Comparison of ENCODE assay signal across 1 cellular context in the genomic region with DNA sequence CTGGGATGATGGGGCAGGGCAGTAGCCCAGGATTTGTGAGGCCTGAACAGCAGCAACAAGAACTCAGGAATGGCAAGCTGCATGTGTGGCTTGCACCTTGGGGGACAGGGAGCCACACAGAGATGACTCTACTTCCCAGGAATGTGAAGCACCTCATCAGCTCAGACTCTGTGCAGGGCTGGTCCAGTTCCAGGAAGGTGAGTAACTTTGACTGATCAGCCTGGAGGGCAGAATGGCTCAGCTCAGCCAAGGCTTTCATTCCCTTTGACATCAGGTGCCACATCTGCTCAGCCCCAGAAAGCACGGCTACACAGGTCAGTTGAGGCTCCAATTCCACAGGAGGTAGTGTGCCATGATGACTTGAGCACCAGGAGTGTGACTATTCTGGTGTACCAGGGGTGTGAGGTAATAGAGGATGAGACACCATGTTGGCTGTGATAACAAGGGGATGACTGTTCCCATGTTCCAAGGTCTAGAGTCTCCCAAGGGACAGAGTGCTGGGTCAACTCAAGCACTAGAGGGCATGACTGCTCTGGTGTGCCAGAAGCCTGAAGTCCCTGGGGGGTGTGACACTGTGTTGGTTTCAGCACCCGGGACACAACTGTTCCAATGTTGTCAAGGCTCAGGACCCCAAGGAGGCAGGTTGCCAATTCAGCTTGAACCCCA.
TF ChIP-seq lines count a peak whose summit lies in the region.

No MANE protein-coding gene starts in this region.

TF ChIP-seq in H1, 55 proteins besides CTCF, POLR2A, EP300 and RAD21:
- no peak for TF ChIP-seq TCF12 (IDR thresholded peaks at IDR 0.05; ENCODE audit: low read depth, low read length)
- TF ChIP-seq YY1 (IDR thresholded peaks at IDR 0.05; ENCODE audit: low read depth, low read length) = no peak
- TF ChIP-seq CHD2 (IDR thresholded peaks at IDR 0.05; ENCODE audit: low read length) = no peak
- no peak for TF ChIP-seq RXRA (IDR thresholded peaks at IDR 0.05; ENCODE audit: insufficient read depth, low read depth, low read length)
- TF ChIP-seq POLR2AphosphoS5 (IDR thresholded peaks at IDR 0.05; ENCODE audit: low read depth, low read length) = no peak
- TF ChIP-seq NRF1 (IDR thresholded peaks at IDR 0.05; ENCODE audit: low read depth, low read length) = no peak
- TF ChIP-seq, protein P1, sequence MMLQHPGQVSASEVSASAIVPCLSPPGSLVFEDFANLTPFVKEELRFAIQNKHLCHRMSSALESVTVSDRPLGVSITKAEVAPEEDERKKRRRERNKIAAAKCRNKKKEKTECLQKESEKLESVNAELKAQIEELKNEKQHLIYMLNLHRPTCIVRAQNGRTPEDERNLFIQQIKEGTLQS (IDR thresholded peaks at IDR 0.05; ENCODE audit: insufficient read depth, low read depth, low read length) = no peak
- TF ChIP-seq, protein P2, sequence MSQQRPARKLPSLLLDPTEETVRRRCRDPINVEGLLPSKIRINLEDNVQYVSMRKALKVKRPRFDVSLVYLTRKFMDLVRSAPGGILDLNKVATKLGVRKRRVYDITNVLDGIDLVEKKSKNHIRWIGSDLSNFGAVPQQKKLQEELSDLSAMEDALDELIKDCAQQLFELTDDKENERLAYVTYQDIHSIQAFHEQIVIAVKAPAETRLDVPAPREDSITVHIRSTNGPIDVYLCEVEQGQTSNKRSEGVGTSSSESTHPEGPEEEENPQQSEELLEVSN (IDR thresholded peaks at IDR 0.05) = no peak
- no peak for TF ChIP-seq SRF (IDR thresholded peaks at IDR 0.05; ENCODE audit: low read depth, low read length)
